In genomic region chr12:96912261-96912660, GRCh38 we compare ENCODE assay signal across 1 cellular context.
TF ChIP-seq lines count a peak whose summit lies in the region.

No MANE protein-coding gene starts in this region.

TF ChIP-seq in WTC11, 78 proteins besides CTCF, POLR2A, EP300 and RAD21 (continued from another document):
- no peak for TF ChIP-seq USF2 (CRISPR knock-in tag; IDR thresholded peaks at IDR 0.05)
- TF ChIP-seq FOXK1 (CRISPR knock-in tag; IDR thresholded peaks at IDR 0.05), result no peak
